In the genomic region with DNA sequence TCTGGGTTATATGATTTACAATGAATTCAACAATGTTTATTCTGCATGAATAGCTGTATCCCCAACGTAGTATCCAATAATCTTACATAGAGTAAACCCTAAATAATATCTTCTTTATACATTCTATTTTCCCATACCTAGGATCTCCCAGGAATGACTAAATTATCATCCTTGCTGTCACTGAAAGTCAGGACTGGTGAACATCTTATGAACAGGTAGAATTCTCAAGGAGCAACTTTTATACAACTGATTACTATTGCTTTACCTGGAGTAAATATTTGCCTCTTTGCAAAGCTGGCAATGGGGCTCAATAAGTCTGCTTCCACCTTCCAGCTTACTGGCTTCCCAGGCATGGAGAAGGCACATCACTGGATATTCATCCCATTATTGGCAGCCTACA, we compare ENCODE assay signal across 30 cellular contexts. TPM values are rescaled to one million over a fixed set of nuclear protein-coding genes. Genes with fewer than 3 reads are reported as not detected.
"Had no signal": no experiment of that assay in that cellular context is flagged by ENCODE, and none has a peak within 500 bp of the region (broad histone marks: within the 10 kb centered on the region; RNA-seq: fewer than 3 reads in every experiment).

A gene with protein sequence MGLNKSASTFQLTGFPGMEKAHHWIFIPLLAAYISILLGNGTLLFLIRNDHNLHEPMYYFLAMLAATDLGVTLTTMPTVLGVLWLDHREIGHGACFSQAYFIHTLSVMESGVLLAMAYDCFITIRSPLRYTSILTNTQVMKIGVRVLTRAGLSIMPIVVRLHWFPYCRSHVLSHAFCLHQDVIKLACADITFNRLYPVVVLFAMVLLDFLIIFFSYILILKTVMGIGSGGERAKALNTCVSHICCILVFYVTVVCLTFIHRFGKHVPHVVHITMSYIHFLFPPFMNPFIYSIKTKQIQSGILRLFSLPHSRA (plus strand): TSS at position 301 of the 400 bp plus-strand sequence. CDS start 0 bp downstream, at position 301.

- H3K36me3 ChIP-seq: stomach, suprapubic skin, thoracic aorta, thyroid gland, tibial artery, tibial nerve, transverse colon, upper lobe of left lung, upper lobe of right lung, uterus, vagina had no signal

- H3K9me3 ChIP-seq: stomach, suprapubic skin, testis, thoracic aorta, thyroid gland, tibial artery, tibial nerve, transverse colon, upper lobe of left lung, upper lobe of right lung, uterus, vagina had no signal

- H3K4me1 ChIP-seq: stomach, suprapubic skin, testis, thyroid gland, tibial artery, tibial nerve, transverse colon, upper lobe of left lung, upper lobe of right lung, uterus, vagina had no signal

- H3K27ac ChIP-seq: stomach, suprapubic skin, testis, thoracic aorta, thyroid gland, tibial artery, tibial nerve, transverse colon, upper lobe of left lung, upper lobe of right lung, uterus, vagina had no signal

- H3K4me3 ChIP-seq: stomach, suprapubic skin, testis, thoracic aorta, thyroid gland, tibial artery, tibial nerve, transverse colon, upper lobe of left lung, upper lobe of right lung, uterus, vagina had no signal

- DNase-seq: stimulated activated CD4-positive, alpha-beta T cell treated with anti-CD3 and anti-CD28 coated beads, Interleukin-2, amount 100 ng/mL, for 48 hours; stimulated activated CD4-positive, alpha-beta T cell treated with anti-CD3 and anti-CD28 coated beads, Interleukin-4, amount 100 ng/mL, for 1 hour; stimulated activated CD4-positive, alpha-beta T cell treated with anti-CD3 and anti-CD28 coated beads, Interleukin-4, amount 100 ng/mL, for 24 hours; stimulated activated CD8-positive, alpha-beta memory T cell treated with anti-CD3 and anti-CD28 coated beads, Interleukin-4, amount 100 ng/mL, for 48 hours; stimulated activated naive B cell treated with anti-CD40 and anti-IgM and Interleukin-4, amounts not matched to agents 10 μg/mL and 1 μg/mL and 100 μg/mL, for 72 hours; stimulated activated naive CD4-positive, alpha-beta T cell; stimulated activated naive CD4-positive, alpha-beta T cell treated with Interleukin-2 at 50 U/mL for 16 hours; stimulated activated naive CD8-positive, alpha-beta T cell treated with anti-CD3 and anti-CD28 coated beads, Interleukin-15, amount 100 ng/mL, for 72 hours; stimulated activated naive CD8-positive, alpha-beta T cell treated with anti-CD3 and anti-CD28 coated beads, Interleukin-15, Interleukin-2, amounts not matched to agents 100 U/mL and 50 U/mL, for 24 hours; stomach; substantia nigra; testis; thyroid gland; tibial artery; transverse colon; trophoblast cell; upper lobe of left lung; upper lobe of right lung; uterus had no signal

- ATAC-seq: stimulated activated effector memory CD8-positive, alpha-beta T cell treated with anti-CD3 and anti-CD28 coated beads, Interleukin-12 subunit alpha, Interleukin-12 subunit beta, amount 100 ng/mL, for 72 hours; stimulated activated naive B cell treated with anti-CD40 and anti-IgM and Interleukin-4, amounts not matched to agents 10 μg/mL and 1 μg/mL and 100 μg/mL, for 72 hours; stimulated activated naive CD8-positive, alpha-beta T cell treated with anti-CD3 and anti-CD28 coated beads, Interleukin-15, amount 100 ng/mL, for 72 hours; stimulated activated naive CD8-positive, alpha-beta T cell treated with anti-CD3 and anti-CD28 coated beads, Interleukin-15, Interleukin-2, amounts not matched to agents 100 U/mL and 50 U/mL, for 24 hours; upper lobe of right lung had no signal

- H3K27me3 ChIP-seq: stomach, suprapubic skin, testis, thyroid gland, tibial artery, tibial nerve, transverse colon, upper lobe of left lung, upper lobe of right lung, uterus, vagina had no signal

- FAIRE-seq: urothelium cell line had no signal

RNA-seq across cellular contexts. Expression of the gene that starts here (rescaled TPM):
- total RNA-seq: stomach, subcutaneous adipose tissue, suprapubic skin, temporal lobe, testis, thoracic aorta, thyroid gland, tibial nerve, transverse colon, upper lobe of left lung, upper lobe of right lung, ureter, urinary bladder, uterus, vagina had no signal
- polyA plus RNA-seq: stomach, thymus, urinary bladder had no signal
